Comparison of ENCODE assay signal across 8 cellular contexts in genomic region chr22:46774456-46775363, GRCh38. TPM values are rescaled to one million over a fixed set of nuclear protein-coding genes. Genes with fewer than 3 reads are reported as not detected.
A peak's percentile ranks its signal among the peaks of the same experiment; 100 is the strongest.
DNase-seq lines count a peak whose midpoint lies in the region; ATAC-seq, FAIRE-seq and TF ChIP-seq lines count a peak whose summit lies in the region.

No MANE protein-coding gene starts in this region.

- H2BK5ac ChIP-seq in H9 (ENCODE audit: insufficient read length, low read length) = no peak overlapping the region

- no peaks in the 10 kb centered on the region for H3K27me3 ChIP-seq in H9 (ENCODE audit: insufficient read depth, low read length)
- no peaks in the 10 kb centered on the region for H3K27me3 ChIP-seq in WERI-Rb-1 (ENCODE audit: insufficient read depth, low read depth, severe bottlenecking)
- H3K27me3 ChIP-seq in iPS-20b (ENCODE audit: insufficient read depth, low read length) = no peaks in the 10 kb centered on the region
- H3K27me3 ChIP-seq in upper lobe of right lung = no peaks in the 10 kb centered on the region

- H3K9me3 Mint-ChIP-seq in H9 = no peaks in the 10 kb centered on the region

- no peak overlapping the region for H3K4me2 ChIP-seq in H9 (ENCODE audit: insufficient read depth, insufficient read length, low read length)

- H3K36me3 Mint-ChIP-seq in H9 (ENCODE audit: insufficient read depth in 1 of 3, low read depth in 3 of 3) = peaks cover 0 to 4% (median 0%) of the 10 kb centered on the region in 3 experiments; a peak in 1 of 7 replicates

- no CpG with 5 or more reads among the region's 35 CpGs for WGBS in H9 (ENCODE audit: extremely low coverage, insufficient read length, low lambda C conversion rate)

- intact Hi-C loops in upper lobe of right lung (cut with DNase I) = no loop called here

- no peak overlapping the region for H3T11ph ChIP-seq in H9 (ENCODE audit: low read length)

- H3K27ac ChIP-seq in H9 (ENCODE audit: insufficient read length, low read depth, low read length) = no peak overlapping the region
- H3K27ac ChIP-seq in WERI-Rb-1 = peak overlapping the region; percentile 7; the same call in 1 of the 2 replicates
- H3K27ac ChIP-seq in iPS-20b (ENCODE audit: low read length) = peak overlapping the region; percentile 7
- peak overlapping the region; percentile 74 for H3K27ac ChIP-seq in upper lobe of right lung

- H2AFZ ChIP-seq in H9 (ENCODE audit: low read length) = no peak overlapping the region

- H3K23ac ChIP-seq in H9 (ENCODE audit: insufficient read length, low read depth, low read length) = no peak overlapping the region

- FAIRE-seq in GM18507 (lab: Jason Lieb, UNC) = peak; percentile 92

- DNase-seq in GM18507 (ENCODE audit: extremely low spot score, insufficient read length, low read depth) (no peak), H9 (no peak), WERI-Rb-1 (no peak), upper lobe of right lung (no peak), activated gamma-delta T cell treated with Interleukin-2 at 50 U/mL for 16 hours (no peak), HK-2 (ENCODE audit: unreplicated experiment) (no peak), NCI-H2196 (lab: John Stamatoyannopoulos, UW; ENCODE audit: unreplicated experiment) (no peak)

- no peak overlapping the region for H4K5ac ChIP-seq in H9 (ENCODE audit: insufficient read length, low read depth, low read length)

- no peak overlapping the region for H3K18ac ChIP-seq in H9 (ENCODE audit: insufficient read length, low read depth, low read length)

- H3K4me3 Mint-ChIP-seq in H9 = no peak overlapping the region; a peak in 1 of 5 replicates

- no peak overlapping the region for H2BK120ac ChIP-seq in H9 (ENCODE audit: low read depth, low read length, poor library complexity, severe bottlenecking)

- H3K56ac ChIP-seq in H9 (ENCODE audit: insufficient read length, low read depth, low read length) = no peak overlapping the region

- H3K4me1 Mint-ChIP-seq in H9 = peaks cover 37 to 43% of the 10 kb centered on the region in 2 experiments

- H4K91ac ChIP-seq in H9 (ENCODE audit: insufficient read length, low read depth, low read length) = no peak overlapping the region

- no peak overlapping the region for H3K4me3 ChIP-seq in WERI-Rb-1 (ENCODE audit: low read depth, low read length)
- H3K4me3 ChIP-seq in iPS-20b (ENCODE audit: low read length) = 0 out of 2 replicates have a peak overlapping the region, but pooled peaks have one; percentile 7
- no peak overlapping the region for H3K4me3 ChIP-seq in upper lobe of right lung

- no peaks in the 10 kb centered on the region for H3K27me3 Mint-ChIP-seq in H9 (ENCODE audit: low read depth)

- ATAC-seq in upper lobe of right lung = peak; percentile 5

- H3K23me2 ChIP-seq in H9 (ENCODE audit: insufficient read length, low read depth, low read length, poor library complexity, severe bottlenecking) = peaks cover 4% of the 10 kb centered on the region

- H2AK5ac ChIP-seq in H9 (ENCODE audit: insufficient read length, low read length) = no peak overlapping the region

- H3K27ac Mint-ChIP-seq in H9 = peak overlapping the region; percentile 53 to 98 (median 67); a peak in 6 of 7 replicates

- no peak overlapping the region for H2BK12ac ChIP-seq in H9 (ENCODE audit: insufficient read length, low read depth, low read length)

- H3K9me3 ChIP-seq in H9 (ENCODE audit: control insufficient read depth, low read depth, low read length) (no peaks in the 10 kb centered on the region), WERI-Rb-1 (ENCODE audit: severe bottlenecking) (no peaks in the 10 kb centered on the region), iPS-20b (ENCODE audit: insufficient read depth, low read depth, low read length) (no peaks in the 10 kb centered on the region), upper lobe of right lung (no peaks in the 10 kb centered on the region)

- no peak overlapping the region for H2BK20ac ChIP-seq in H9 (ENCODE audit: low read depth, low read length, poor library complexity, severe bottlenecking)

- H3K4ac ChIP-seq in H9 (ENCODE audit: low read depth, low read length) = no peak overlapping the region

- TF ChIP-seq CTCF in H9 (conservative IDR thresholded peaks at IDR 0.05) (no peak), WERI-Rb-1 (IDR thresholded peaks at IDR 0.05; ENCODE audit: low read depth, low read length) (no peak), upper lobe of right lung (IDR thresholded peaks at IDR 0.05) (no peak)

- H4K8ac ChIP-seq in H9 (replicated peaks; ENCODE audit: insufficient read length, low read depth, low read length) = no peak overlapping the region

- H3K4me1 ChIP-seq in H9 (ENCODE audit: insufficient read depth, low read length) (no peaks in the 10 kb centered on the region; the same call in 1 of the 2 replicates), iPS-20b (ENCODE audit: insufficient read depth, low read length) (peaks cover 11% of the 10 kb centered on the region), upper lobe of right lung (peaks cover 66% of the 10 kb centered on the region)

- H3K14ac ChIP-seq in H9 (ENCODE audit: insufficient read depth, low read length) = peak overlapping the region; percentile 75

- no peaks in the 10 kb centered on the region for H4K20me1 ChIP-seq in H9 (ENCODE audit: control insufficient read depth, insufficient read depth, insufficient read length)

- peaks cover 3% of the 10 kb centered on the region for H3K79me1 ChIP-seq in H9 (ENCODE audit: insufficient read depth, low read depth, low read length, poor library complexity, severe bottlenecking)

- peaks cover 10% of the 10 kb centered on the region; the same call in 1 of the 2 replicates for H3K79me2 ChIP-seq in H9 (ENCODE audit: insufficient read depth, low read length)

- H3K9ac ChIP-seq in H9 (ENCODE audit: extremely low read depth, insufficient read length, low read length) = no peak overlapping the region
- no peak overlapping the region for H3K9ac ChIP-seq in iPS-20b (ENCODE audit: low read depth, low read length)

- no peak overlapping the region for H2BK15ac ChIP-seq in H9 (ENCODE audit: low read depth, low read length)

- H3K36me3 ChIP-seq in WERI-Rb-1 (no peaks in the 10 kb centered on the region), iPS-20b (ENCODE audit: insufficient read depth, low read depth, low read length) (no peaks in the 10 kb centered on the region), upper lobe of right lung (no peaks in the 10 kb centered on the region)

RNA-seq across cellular contexts. Expression of gene TBC1D22A, which starts 12.3 kb away (rescaled TPM):
- total RNA-seq in H9 (2021) (19.3 and 20.8 TPM in 2 replicates), upper lobe of right lung (31.3 TPM)

RNA-seq across cellular contexts. Expression of gene CERK, which starts 36.7 kb away (rescaled TPM):
- 46.3 and 47.1 TPM in 2 replicates for total RNA-seq in H9 (2021)
- 28.1 TPM for total RNA-seq in upper lobe of right lung
